1 cellular context compared by ENCODE assay signal in the genomic region with DNA sequence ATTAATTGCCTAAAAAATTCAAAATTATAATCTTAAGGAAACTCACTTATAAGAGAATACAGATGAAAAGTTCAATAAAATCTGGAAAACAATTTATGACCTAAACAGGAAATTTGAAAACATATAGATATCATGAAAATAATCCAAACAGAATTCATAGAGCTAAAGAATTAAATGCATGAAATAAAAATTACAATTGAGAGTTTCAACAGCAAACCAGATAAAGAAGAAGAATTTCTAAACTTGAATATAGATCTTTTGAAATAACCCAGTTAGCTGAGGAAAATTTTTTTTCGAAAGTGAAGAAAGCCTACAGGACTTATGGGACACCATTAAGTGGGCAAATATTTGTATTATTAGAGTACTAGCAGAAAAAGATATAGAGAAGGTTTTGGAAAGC.
A peak's percentile ranks its signal among the peaks of the same experiment; 100 is the strongest.
TF ChIP-seq lines count a peak whose summit lies in the region.

No MANE protein-coding gene starts in this region.

TF ChIP-seq in K562, 482 proteins besides CTCF, POLR2A, EP300 and RAD21:
- TF ChIP-seq GATAD2A (IDR thresholded peaks at IDR 0.05) = no peak
- peak; percentile 38; the same call in 1 of the 2 replicates for TF ChIP-seq TRIM28 (IDR thresholded peaks at IDR 0.05)
